8 cellular contexts compared by ENCODE assay signal in genomic region chr22:29387921-29388758, GRCh38. TPM values are rescaled to one million over a fixed set of nuclear protein-coding genes. Genes with fewer than 3 reads are reported as not detected.
A peak's percentile ranks its signal among the peaks of the same experiment; 100 is the strongest.
DNase-seq lines count a peak whose midpoint lies in the region; ATAC-seq and TF ChIP-seq lines count a peak whose summit lies in the region.

TSS of gene AP1B1 (minus strand) at chr22:29388570. CDS start at chr22:29367243, 21,327 bp downstream.

- peaks cover 37% of the 10 kb centered on the region for H3K4me1 ChIP-seq in suprapubic skin

- ATAC-seq in HG02588 (IDR thresholded peaks at IDR 0.05; ENCODE audit: unreplicated experiment): peak; percentile 83
- peak; percentile 98 for ATAC-seq in SK-N-SH treated with all-trans-retinoic acid at 6 μM for 48 hours

- peak within 1 kb of the TSS; percentile 82 for H3K27ac Mint-ChIP-seq in activated naive CD4-positive, alpha-beta T cell treated with anti-CD3 and anti-CD28 coated beads, Interleukin-2, amount 50 U/mL, for 24 hours

- peak in 1 of 2 donors; percentile 20 for TF ChIP-seq POLR2A in suprapubic skin (IDR thresholded peaks at IDR 0.05)

- H3K9me3 Mint-ChIP-seq in activated naive CD4-positive, alpha-beta T cell treated with anti-CD3 and anti-CD28 coated beads, Interleukin-2, amount 50 U/mL, for 24 hours: no peaks in the 10 kb centered on the region

- no peak for TF ChIP-seq EP300 in suprapubic skin (IDR thresholded peaks at IDR 0.05)

- H3K27ac ChIP-seq in suprapubic skin: peak within 1 kb of the TSS; percentile 84

- no peaks in the 10 kb centered on the region for H3K9me3 ChIP-seq in suprapubic skin

- no peak for TF ChIP-seq CTCF in suprapubic skin (IDR thresholded peaks at IDR 0.05)

- peak within 1 kb of the TSS; percentile 93 for H3K4me3 Mint-ChIP-seq in activated naive CD4-positive, alpha-beta T cell treated with anti-CD3 and anti-CD28 coated beads, Interleukin-2, amount 50 U/mL, for 24 hours

- H3K36me3 Mint-ChIP-seq in activated naive CD4-positive, alpha-beta T cell treated with anti-CD3 and anti-CD28 coated beads, Interleukin-2, amount 50 U/mL, for 24 hours: no peaks in the 10 kb centered on the region

- peak within 1 kb of the TSS; percentile 95 for H3K4me3 ChIP-seq in suprapubic skin

- peaks cover 3% of the 10 kb centered on the region for H3K36me3 ChIP-seq in suprapubic skin

- no peaks in the 10 kb centered on the region for H3K27me3 ChIP-seq in suprapubic skin

- peaks cover 42% of the 10 kb centered on the region for H3K4me1 Mint-ChIP-seq in activated naive CD4-positive, alpha-beta T cell treated with anti-CD3 and anti-CD28 coated beads, Interleukin-2, amount 50 U/mL, for 24 hours

- under 1% methylated on average over 31 of the region's 68 CpGs for WGBS in suprapubic skin

- no peaks in the 10 kb centered on the region for H3K27me3 Mint-ChIP-seq in activated naive CD4-positive, alpha-beta T cell treated with anti-CD3 and anti-CD28 coated beads, Interleukin-2, amount 50 U/mL, for 24 hours

- DNase-seq in GM04504 (ENCODE audit: low read depth) (peak; percentile 67), NCI-H1092 treated with DMSO at 0.1 percent for 48 hours (lab: John Stamatoyannopoulos, UW) (peak; percentile 93), globus pallidus (ENCODE audit: low spot score) (peak; percentile 86), occipital lobe (lab: John Stamatoyannopoulos, UW) (peak; percentile 84), suprapubic skin (ENCODE audit: low spot score in 2 of 2) (peak; percentile 95 to 96)

TF ChIP-seq in SK-N-SH treated with all-trans-retinoic acid at 6 μM for 48 hours, 23 proteins besides CTCF, POLR2A, EP300 and RAD21:
- TF ChIP-seq GLIS3 (CRISPR knock-in tag; IDR thresholded peaks at IDR 0.05): no peak
- no peak for TF ChIP-seq POU6F1 (CRISPR knock-in tag; IDR thresholded peaks at IDR 0.05; ENCODE audit: borderline replicate concordance, low read depth)
- no peak for TF ChIP-seq PPARA (CRISPR knock-in tag; IDR thresholded peaks at IDR 0.05; ENCODE audit: borderline replicate concordance)
- no peak for TF ChIP-seq CSDC2 (CRISPR knock-in tag; IDR thresholded peaks at IDR 0.05)
- no peak for TF ChIP-seq TOX (CRISPR knock-in tag; IDR thresholded peaks at IDR 0.05; ENCODE audit: borderline replicate concordance)
- no peak for TF ChIP-seq ARNTL (CRISPR knock-in tag; IDR thresholded peaks at IDR 0.05; ENCODE audit: borderline replicate concordance, low read depth)
- TF ChIP-seq SNAI2 (CRISPR knock-in tag; IDR thresholded peaks at IDR 0.05): no peak
- TF ChIP-seq, protein P1, sequence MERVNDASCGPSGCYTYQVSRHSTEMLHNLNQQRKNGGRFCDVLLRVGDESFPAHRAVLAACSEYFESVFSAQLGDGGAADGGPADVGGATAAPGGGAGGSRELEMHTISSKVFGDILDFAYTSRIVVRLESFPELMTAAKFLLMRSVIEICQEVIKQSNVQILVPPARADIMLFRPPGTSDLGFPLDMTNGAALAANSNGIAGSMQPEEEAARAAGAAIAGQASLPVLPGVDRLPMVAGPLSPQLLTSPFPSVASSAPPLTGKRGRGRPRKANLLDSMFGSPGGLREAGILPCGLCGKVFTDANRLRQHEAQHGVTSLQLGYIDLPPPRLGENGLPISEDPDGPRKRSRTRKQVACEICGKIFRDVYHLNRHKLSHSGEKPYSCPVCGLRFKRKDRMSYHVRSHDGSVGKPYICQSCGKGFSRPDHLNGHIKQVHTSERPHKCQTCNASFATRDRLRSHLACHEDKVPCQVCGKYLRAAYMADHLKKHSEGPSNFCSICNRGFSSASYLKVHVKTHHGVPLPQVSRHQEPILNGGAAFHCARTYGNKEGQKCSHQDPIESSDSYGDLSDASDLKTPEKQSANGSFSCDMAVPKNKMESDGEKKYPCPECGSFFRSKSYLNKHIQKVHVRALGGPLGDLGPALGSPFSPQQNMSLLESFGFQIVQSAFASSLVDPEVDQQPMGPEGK (CRISPR knock-in tag; IDR thresholded peaks at IDR 0.05; ENCODE audit: borderline replicate concordance): no peak
- no peak for TF ChIP-seq ZNF565 (CRISPR knock-in tag; conservative IDR thresholded peaks at IDR 0.05; ENCODE audit: low read depth)

RNA-seq across cellular contexts. Expression of gene AP1B1, which starts in this region (rescaled TPM):
- total RNA-seq in occipital lobe: 37.1 TPM
- total RNA-seq in suprapubic skin: 10 to 100 TPM; 55.6 to 97.0 (median 89.4) TPM

Comparison
In these comparisons a context has a peak if more than half of its experiments do, and no peak if none do; other contexts are left out.
1. Peak in every context shown above with its lines: DNase-seq, ATAC-seq, H3K4me3 ChIP-seq and H3K27ac ChIP-seq.